1 cellular context compared by ENCODE assay signal in genomic region chr20:48657426-48658197, GRCh38.
TF ChIP-seq lines count a peak whose summit lies in the region.

No MANE protein-coding gene starts in this region.

TF ChIP-seq in HepG2, 621 proteins besides CTCF, POLR2A, EP300 and RAD21 (continued from another document):
- TF ChIP-seq LRRFIP1 (CRISPR knock-in tag; conservative IDR thresholded peaks at IDR 0.05) (no peak), NR2F1 (CRISPR knock-in tag; IDR thresholded peaks at IDR 0.05) (no peak)
